Comparison of ENCODE assay signal across 10 cellular contexts in the genomic region with DNA sequence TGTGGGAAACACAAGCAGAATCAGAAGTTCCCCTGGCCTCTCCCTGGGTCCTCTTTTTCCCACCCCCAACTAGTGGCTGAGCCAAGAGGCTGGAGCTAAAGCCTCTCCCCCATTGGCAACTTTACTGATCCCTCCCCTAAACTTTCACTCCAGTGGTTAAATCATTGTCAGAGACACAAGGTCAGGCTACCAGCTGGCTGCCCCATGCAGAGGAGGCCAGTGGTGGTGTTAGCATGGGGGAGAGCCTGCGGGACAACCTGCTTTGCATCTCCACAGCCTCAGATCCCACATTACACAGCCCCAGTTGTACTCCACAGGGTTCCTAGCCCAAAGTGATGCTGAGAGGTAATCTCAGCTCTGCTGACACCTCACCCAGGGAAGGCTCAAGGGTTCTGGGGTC. TPM values are rescaled to one million over a fixed set of nuclear protein-coding genes. Genes with fewer than 3 reads are reported as not detected.
"Had no signal": no experiment of that assay in that cellular context is flagged by ENCODE, and none has a peak within 500 bp of the region (broad histone marks: within the 10 kb centered on the region; RNA-seq: fewer than 3 reads in every experiment).

No MANE protein-coding gene starts in this region.

- DNase-seq: GOT3, H7, KBM-7 had no signal

- H3K36me3 ChIP-seq: HAP-1 had no signal

- ATAC-seq: HCT116, HepG2 had no signal

- H3K4me1 ChIP-seq: HAP-1 had no signal

- H3K27ac ChIP-seq: HL-60, KMS-11 had no signal

- H3K4me3 ChIP-seq: HAP-1 had no signal

RNA-seq across cellular contexts. Expression of gene NEUROG3, which starts 21.0 kb away (rescaled TPM):
- total RNA-seq: H4, HepG2, HT1080 had no signal
